In the genomic region with DNA sequence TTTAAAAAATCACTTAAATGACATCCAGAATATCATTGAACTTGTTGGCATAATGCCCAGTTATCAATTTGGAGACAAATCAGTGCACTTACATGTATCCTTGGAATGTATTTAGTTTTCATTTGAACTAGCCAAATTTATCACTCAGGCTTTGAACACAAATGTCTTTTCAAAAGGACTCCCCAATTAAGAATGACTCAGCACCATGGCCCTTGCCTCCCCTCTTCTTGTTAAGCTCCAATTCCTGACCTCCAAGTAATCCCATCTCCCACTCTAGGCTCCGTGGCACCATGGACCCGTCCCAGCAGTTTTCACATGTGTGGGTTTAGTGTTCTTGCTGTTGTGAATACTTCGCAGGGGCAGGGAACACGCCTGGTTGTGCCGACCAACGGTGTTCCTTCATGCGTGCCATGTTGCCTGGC, we compare ENCODE assay signal across 12 cellular contexts. TPM values are rescaled to one million over a fixed set of nuclear protein-coding genes. Genes with fewer than 3 reads are reported as not detected.
DNase-seq lines count a peak whose midpoint lies in the region; ATAC-seq and TF ChIP-seq lines count a peak whose summit lies in the region.
"Had no signal": no experiment of that assay in that cellular context is flagged by ENCODE, and none has a peak within 500 bp of the region (broad histone marks: within the 10 kb centered on the region; RNA-seq: fewer than 3 reads in every experiment).

No MANE protein-coding gene starts in this region.

- H3K9me3 ChIP-seq in iPS-18a (ENCODE audit: control insufficient read depth, low read depth, low read length) (no peaks in the 10 kb centered on the region), spleen (no peaks in the 10 kb centered on the region)

- no peak overlapping the region for H3K27ac Mint-ChIP-seq in WTC11
- H3K27ac Mint-ChIP-seq: activated naive CD4-positive, alpha-beta T cell treated with anti-CD3 and anti-CD28 coated beads, Interleukin-2, amount 10 ng/mL, durations not matched to agents 7 days and 5 days; naive thymus-derived CD4-positive, alpha-beta T cell had no signal

- POLR2A ChIA-PET in WTC11 (lab: Charles Lee) = no interaction called here

- WGBS in spleen, 5 donors = 87 to 93% (median 89%) methylated on average over 7 of the region's 7 CpGs

- H3K9me3 Mint-ChIP-seq in WTC11 = no peaks in the 10 kb centered on the region
- H3K9me3 Mint-ChIP-seq: activated naive CD4-positive, alpha-beta T cell treated with anti-CD3 and anti-CD28 coated beads, Interleukin-2, amount 10 ng/mL, durations not matched to agents 7 days and 5 days had no signal

- H3K27ac ChIP-seq in iPS-18a (ENCODE audit: low read length) = no peak overlapping the region
- peak overlapping the region in 4 of 8 donors; percentile 10 to 86 (median 84) for H3K27ac ChIP-seq in spleen
- H3K27ac ChIP-seq: 22Rv1 had no signal

- H3K4me3 ChIP-seq in iPS-18a (ENCODE audit: low read length) (peak overlapping the region; percentile 77), spleen (peak overlapping the region in 5 of 8 donors; percentile 3 to 75 (median 53))

- H3K36me3 Mint-ChIP-seq in WTC11 = no peaks in the 10 kb centered on the region
- H3K36me3 Mint-ChIP-seq: activated naive CD4-positive, alpha-beta T cell treated with anti-CD3 and anti-CD28 coated beads, Interleukin-2, amount 10 ng/mL, durations not matched to agents 7 days and 5 days had no signal

- CTCF ChIA-PET in WTC11 (lab: Charles Lee) = interaction anchor here (1.5 kb wide), 1 partner anchor 82 kb away, joined by 5 read pairs; no protein-coding TSS in a partner anchor

- TF ChIP-seq CTCF in WTC11 (IDR thresholded peaks at IDR 0.05) = no peak
- no peak for TF ChIP-seq CTCF in spleen (IDR thresholded peaks at IDR 0.05 in 8 of 11, conservative IDR thresholded peaks at IDR 0.05 in 3 of 11)

- intact Hi-C loops in spleen (cut with DNase I; ENCODE audit: low total_unique reads) = no loop called here

- peaks cover 23% of the 10 kb centered on the region for H3K27me3 Mint-ChIP-seq in WTC11 (ENCODE audit: low read depth)

- ATAC-seq in WTC11 = no peak
- no peak for ATAC-seq in HG03442 (IDR thresholded peaks at IDR 0.05; ENCODE audit: unreplicated experiment)
- no peak for ATAC-seq in GM21423 (IDR thresholded peaks at IDR 0.05; ENCODE audit: unreplicated experiment)
- ATAC-seq: naive thymus-derived CD4-positive, alpha-beta T cell had no signal

- H3K27me3 ChIP-seq in iPS-18a (ENCODE audit: control insufficient read depth, insufficient read depth, low read length) (peaks cover 21% of the 10 kb centered on the region), spleen (replicated peaks in 1 of 7) (peaks cover 0 to 70% (median 23%) of the 10 kb centered on the region in 7 donors)

- H3K4me1 Mint-ChIP-seq in WTC11 = peaks cover 34% of the 10 kb centered on the region

- DNase-seq in DMS 273 (lab: John Stamatoyannopoulos, UW; ENCODE audit: unreplicated experiment) (peak; percentile 11), DMS 273 treated with DMSO at 0.1 percent for 48 hours (lab: John Stamatoyannopoulos, UW) (no peak), WTC11 (ENCODE audit: low spot score) (no peak), spleen (no peak), NCI-H146 (lab: John Stamatoyannopoulos, UW) (no peak)
- DNase-seq: activated naive CD4-positive, alpha-beta T cell treated with anti-CD3 and anti-CD28 coated beads, Interleukin-2, amount 10 ng/mL, durations not matched to agents 7 days and 5 days; foreskin melanocyte; naive thymus-derived CD4-positive, alpha-beta T cell had no signal

- H3K4me1 ChIP-seq in iPS-18a (ENCODE audit: control insufficient read depth, low read depth, low read length) (peaks cover 14% of the 10 kb centered on the region), spleen (peaks cover 5 to 24% (median 21%) of the 10 kb centered on the region in 6 donors)

- H3K36me3 ChIP-seq in iPS-18a (ENCODE audit: control insufficient read depth, low read depth, low read length) (no peaks in the 10 kb centered on the region), spleen (no peaks in the 10 kb centered on the region)

- H3K9ac ChIP-seq in iPS-18a (ENCODE audit: low read length) = no peak overlapping the region

- H3K4me3 Mint-ChIP-seq in WTC11 = peak overlapping the region; percentile 83
- H3K4me3 Mint-ChIP-seq: activated naive CD4-positive, alpha-beta T cell treated with anti-CD3 and anti-CD28 coated beads, Interleukin-2, amount 10 ng/mL, durations not matched to agents 7 days and 5 days had no signal

- TF ChIP-seq POLR2A in spleen (IDR thresholded peaks at IDR 0.05) = no peak

TF ChIP-seq in WTC11, 78 proteins besides CTCF, POLR2A, EP300 and RAD21:
- TF ChIP-seq, protein P1, sequence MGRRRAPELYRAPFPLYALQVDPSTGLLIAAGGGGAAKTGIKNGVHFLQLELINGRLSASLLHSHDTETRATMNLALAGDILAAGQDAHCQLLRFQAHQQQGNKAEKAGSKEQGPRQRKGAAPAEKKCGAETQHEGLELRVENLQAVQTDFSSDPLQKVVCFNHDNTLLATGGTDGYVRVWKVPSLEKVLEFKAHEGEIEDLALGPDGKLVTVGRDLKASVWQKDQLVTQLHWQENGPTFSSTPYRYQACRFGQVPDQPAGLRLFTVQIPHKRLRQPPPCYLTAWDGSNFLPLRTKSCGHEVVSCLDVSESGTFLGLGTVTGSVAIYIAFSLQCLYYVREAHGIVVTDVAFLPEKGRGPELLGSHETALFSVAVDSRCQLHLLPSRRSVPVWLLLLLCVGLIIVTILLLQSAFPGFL (CRISPR knock-in tag; IDR thresholded peaks at IDR 0.05; ENCODE audit: borderline replicate concordance) = no peak
- TF ChIP-seq, protein P2, sequence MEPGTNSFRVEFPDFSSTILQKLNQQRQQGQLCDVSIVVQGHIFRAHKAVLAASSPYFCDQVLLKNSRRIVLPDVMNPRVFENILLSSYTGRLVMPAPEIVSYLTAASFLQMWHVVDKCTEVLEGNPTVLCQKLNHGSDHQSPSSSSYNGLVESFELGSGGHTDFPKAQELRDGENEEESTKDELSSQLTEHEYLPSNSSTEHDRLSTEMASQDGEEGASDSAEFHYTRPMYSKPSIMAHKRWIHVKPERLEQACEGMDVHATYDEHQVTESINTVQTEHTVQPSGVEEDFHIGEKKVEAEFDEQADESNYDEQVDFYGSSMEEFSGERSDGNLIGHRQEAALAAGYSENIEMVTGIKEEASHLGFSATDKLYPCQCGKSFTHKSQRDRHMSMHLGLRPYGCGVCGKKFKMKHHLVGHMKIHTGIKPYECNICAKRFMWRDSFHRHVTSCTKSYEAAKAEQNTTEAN (CRISPR knock-in tag; IDR thresholded peaks at IDR 0.05) = no peak
- TF ChIP-seq, protein P3, sequence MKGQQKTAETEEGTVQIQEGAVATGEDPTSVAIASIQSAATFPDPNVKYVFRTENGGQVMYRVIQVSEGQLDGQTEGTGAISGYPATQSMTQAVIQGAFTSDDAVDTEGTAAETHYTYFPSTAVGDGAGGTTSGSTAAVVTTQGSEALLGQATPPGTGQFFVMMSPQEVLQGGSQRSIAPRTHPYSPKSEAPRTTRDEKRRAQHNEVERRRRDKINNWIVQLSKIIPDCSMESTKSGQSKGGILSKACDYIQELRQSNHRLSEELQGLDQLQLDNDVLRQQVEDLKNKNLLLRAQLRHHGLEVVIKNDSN (CRISPR knock-in tag; IDR thresholded peaks at IDR 0.05) = no peak
- TF ChIP-seq ZNF121 (CRISPR knock-in tag; IDR thresholded peaks at IDR 0.05) = no peak
- no peak for TF ChIP-seq TEAD4 (CRISPR knock-in tag; IDR thresholded peaks at IDR 0.05)

RNA-seq across cellular contexts. Expression of a gene that starts 2.7 kb away (rescaled TPM):
- total RNA-seq in WTC11 (2021) = 64.2 to 90.0 TPM (median 65.0 TPM) in 3 replicates
- total RNA-seq in spleen = 10 to 100 TPM; 38.0 to 64.7 (median 47.7) TPM
- polyA plus RNA-seq in spleen = 1 to 10 TPM; 3.2 to 6.1 (median 3.8) TPM
- polyA plus RNA-seq: naive thymus-derived CD4-positive, alpha-beta T cell had no signal
